Comparison of ENCODE assay signal across 8 cellular contexts in the genomic region with DNA sequence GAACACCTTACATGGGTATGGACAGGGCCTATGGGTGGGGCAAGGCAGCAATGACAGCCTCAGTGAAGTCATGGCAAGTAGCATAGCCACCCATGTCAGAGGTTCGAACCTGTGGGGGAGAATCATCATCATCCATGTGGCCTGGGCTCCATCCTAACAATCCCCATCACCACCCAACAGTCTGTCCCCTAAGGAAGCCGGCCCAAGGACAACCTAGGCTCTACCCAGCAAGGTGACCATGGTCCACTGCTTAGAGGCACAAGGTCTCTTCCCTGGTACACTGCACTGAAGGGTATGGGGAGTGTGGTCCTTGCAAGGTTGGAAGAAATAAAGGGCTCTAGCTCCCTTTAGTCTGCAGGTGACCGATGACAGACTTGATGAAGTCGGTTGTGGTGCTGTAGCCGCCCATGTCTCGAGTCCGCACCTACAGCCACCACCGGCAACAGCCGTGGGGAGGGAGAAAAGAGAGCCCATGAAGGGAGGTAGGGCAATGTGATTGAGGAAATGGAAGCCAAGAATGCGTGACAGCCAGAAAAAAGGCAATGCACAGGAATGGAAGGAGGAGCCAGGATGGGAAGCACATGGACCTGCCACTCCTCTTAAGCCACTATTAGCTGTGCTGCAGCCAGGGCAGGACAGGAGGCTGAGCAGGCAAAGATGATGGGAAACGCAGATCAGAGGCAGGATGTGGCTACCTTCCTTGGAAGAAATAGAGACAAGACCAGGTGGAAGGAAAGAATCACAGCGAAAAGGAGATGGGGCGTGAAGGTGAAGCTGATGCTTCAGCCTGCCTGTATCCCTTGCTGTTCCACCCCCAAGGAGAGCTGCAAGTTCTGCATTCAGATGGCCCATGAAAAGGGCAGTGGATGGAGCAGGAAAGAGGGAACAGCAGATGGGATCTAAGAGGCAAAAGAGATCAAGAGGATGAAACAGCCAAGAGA. TPM values are rescaled to one million over a fixed set of nuclear protein-coding genes. Genes with fewer than 3 reads are reported as not detected.
A peak's percentile ranks its signal among the peaks of the same experiment; 100 is the strongest.
DNase-seq lines count a peak whose midpoint lies in the region; ATAC-seq and TF ChIP-seq lines count a peak whose summit lies in the region.

No MANE protein-coding gene starts in this region.

- TF ChIP-seq CTCF in nephron progenitor cell (IDR thresholded peaks at IDR 0.05): no peak

- H3K9me3 Mint-ChIP-seq in T-helper 2 cell treated with Interferon-gamma antibody and Interleukin-4, amounts not matched to agents 5 μg/mL and 100 μg/mL, for 36 hours: no peaks in the 10 kb centered on the region
- no peaks in the 10 kb centered on the region for H3K9me3 Mint-ChIP-seq in nephron progenitor cell

- ATAC-seq in HG03469 (IDR thresholded peaks at IDR 0.05; ENCODE audit: unreplicated experiment): no peak
- no peak for ATAC-seq in GM18520 (IDR thresholded peaks at IDR 0.05; ENCODE audit: unreplicated experiment)

- H3K27ac Mint-ChIP-seq in T-helper 2 cell treated with Interferon-gamma antibody and Interleukin-4, amounts not matched to agents 5 μg/mL and 100 μg/mL, for 36 hours: peak overlapping the region; percentile 5
- peak overlapping the region; percentile 77 for H3K27ac Mint-ChIP-seq in nephron progenitor cell

- no peaks in the 10 kb centered on the region for H3K27me3 Mint-ChIP-seq in T-helper 2 cell treated with Interferon-gamma antibody and Interleukin-4, amounts not matched to agents 5 μg/mL and 100 μg/mL, for 36 hours (ENCODE audit: low read depth)
- peaks cover 3% of the 10 kb centered on the region for H3K27me3 Mint-ChIP-seq in nephron progenitor cell (ENCODE audit: low read depth, poor library complexity)

- H3K36me3 Mint-ChIP-seq in T-helper 2 cell treated with Interferon-gamma antibody and Interleukin-4, amounts not matched to agents 5 μg/mL and 100 μg/mL, for 36 hours (ENCODE audit: low read depth): peaks cover 85% of the 10 kb centered on the region
- peaks cover 72% of the 10 kb centered on the region for H3K36me3 Mint-ChIP-seq in nephron progenitor cell (ENCODE audit: low read depth)

- H3K4me1 Mint-ChIP-seq in T-helper 2 cell treated with Interferon-gamma antibody and Interleukin-4, amounts not matched to agents 5 μg/mL and 100 μg/mL, for 36 hours (ENCODE audit: low read depth): peaks cover 33% of the 10 kb centered on the region
- H3K4me1 Mint-ChIP-seq in nephron progenitor cell: peaks cover 37% of the 10 kb centered on the region

- no peak for DNase-seq in T-helper 2 cell treated with Interferon-gamma antibody and Interleukin-4, amounts not matched to agents 5 μg/mL and 100 μg/mL, for 36 hours (ENCODE audit: low spot score)
- DNase-seq in T-helper 2 cell: no peak
- peak; percentile 24 for DNase-seq in LHCN-M2 (ENCODE audit: low read depth)
- DNase-seq in activated CD8-positive, alpha-beta memory T cell treated with anti-CD3 and anti-CD28 coated beads, Interleukin-2, amount 50 U/mL, for 48 hours: peak; percentile 78
- DNase-seq in nephron progenitor cell: no peak
- DNase-seq in GF-D8 (lab: John Stamatoyannopoulos, UW): no peak

- H3K4me3 Mint-ChIP-seq in T-helper 2 cell treated with Interferon-gamma antibody and Interleukin-4, amounts not matched to agents 5 μg/mL and 100 μg/mL, for 36 hours: no peak overlapping the region
- H3K4me3 Mint-ChIP-seq in nephron progenitor cell: no peak overlapping the region

RNA-seq across cellular contexts. Expression of a gene that starts 5.3 kb away (rescaled TPM):
- 129 and 130 TPM in 2 replicates for total RNA-seq in LHCN-M2 (2014; rRNA removed)
- polyA plus RNA-seq in LHCN-M2 (2012): 106 TPM

RNA-seq across cellular contexts. Expression of a gene that starts 6.3 kb away (rescaled TPM):
- 185 and 204 TPM in 2 replicates for total RNA-seq in LHCN-M2 (2014; rRNA removed)
- polyA plus RNA-seq in LHCN-M2 (2012): 104 TPM

RNA-seq across cellular contexts. Expression of a gene that starts 33.9 kb away (rescaled TPM):
- 0.06 and 0.19 TPM in 2 replicates for total RNA-seq in LHCN-M2 (2014; rRNA removed)
- 0.60 TPM for polyA plus RNA-seq in LHCN-M2 (2012)

Comparison
In these comparisons a context has a peak if more than half of its experiments do, and no peak if none do; other contexts are left out.
1. DNase-seq: peak in LHCN-M2 (single experiment) and activated CD8-positive, alpha-beta memory T cell treated with anti-CD3 and anti-CD28 coated beads, Interleukin-2, amount 50 U/mL, for 48 hours (single experiment); none in T-helper 2 cell treated with Interferon-gamma antibody and Interleukin-4, amounts not matched to agents 5 μg/mL and 100 μg/mL, for 36 hours (single experiment), T-helper 2 cell (0 of 5), nephron progenitor cell (single experiment) and GF-D8 (single experiment).